Comparison of ENCODE assay signal across 19 cellular contexts in the genomic region with DNA sequence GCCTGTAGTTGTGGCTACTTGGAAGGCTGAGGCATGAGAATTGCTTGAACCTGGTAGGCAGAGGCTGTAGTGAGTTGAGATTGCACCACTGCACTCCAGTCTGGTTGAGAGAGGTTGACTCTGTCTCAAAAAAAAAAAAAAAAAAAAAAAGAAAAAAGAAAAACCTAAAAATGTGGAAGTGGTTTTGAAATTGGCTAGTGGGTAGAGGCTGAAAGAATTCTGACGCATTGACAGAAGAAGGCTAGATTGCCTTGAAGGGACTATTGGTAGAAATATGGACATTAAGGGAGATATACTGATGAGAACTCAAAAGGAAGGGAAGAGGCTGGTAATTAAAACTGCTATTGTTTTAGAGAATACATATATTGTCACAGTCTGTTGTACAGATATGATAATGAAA.
"Had no signal": no experiment of that assay in that cellular context is flagged by ENCODE, and none has a peak within 500 bp of the region (broad histone marks: within the 10 kb centered on the region; RNA-seq: fewer than 3 reads in every experiment).

No MANE protein-coding gene starts in this region.

- H3K9me3 ChIP-seq: body of pancreas, psoas muscle, vagina had no signal

- ATAC-seq: body of pancreas; left ventricle myocardium superior; psoas muscle; right cardiac atrium; stimulated activated effector memory CD8-positive, alpha-beta T cell treated with anti-CD3 and anti-CD28 coated beads, Interleukin-12 subunit alpha, Interleukin-12 subunit beta, amount 100 ng/mL, for 72 hours had no signal

- H3K9me3 Mint-ChIP-seq: stimulated activated effector memory CD8-positive, alpha-beta T cell treated with anti-CD3 and anti-CD28 coated beads, Interleukin-12 subunit alpha, Interleukin-12 subunit beta, amount 100 ng/mL, for 72 hours had no signal

- H3K27ac Mint-ChIP-seq: activated B cell treated with CpG ODN at 0.5 μM for 24 hours; activated CD4-positive, alpha-beta memory T cell treated with anti-CD3 and anti-CD28 coated beads for 36 hours; activated naive CD8-positive, alpha-beta T cell treated with anti-CD3 and anti-CD28 coated beads for 36 hours; immature natural killer cell; stimulated activated effector memory CD8-positive, alpha-beta T cell treated with anti-CD3 and anti-CD28 coated beads, Interleukin-12 subunit alpha, Interleukin-12 subunit beta, amount 100 ng/mL, for 72 hours had no signal

- H3K4me1 Mint-ChIP-seq: activated B cell treated with CpG ODN at 0.5 μM for 24 hours; stimulated activated effector memory CD8-positive, alpha-beta T cell treated with anti-CD3 and anti-CD28 coated beads, Interleukin-12 subunit alpha, Interleukin-12 subunit beta, amount 100 ng/mL, for 72 hours had no signal

- DNase-seq: activated B cell treated with CpG ODN at 0.5 μM for 24 hours; activated CD4-positive, alpha-beta memory T cell treated with anti-CD3 and anti-CD28 coated beads for 36 hours; activated CD4-positive, alpha-beta T cell treated with anti-CD3 and anti-CD28 coated beads for 4 hours; activated gamma-delta T cell treated with Interleukin-2 at 50 U/mL for 16 hours; activated naive CD8-positive, alpha-beta T cell treated with anti-CD3 and anti-CD28 coated beads for 36 hours; activated T-cell treated with anti-CD3 and anti-CD28 coated beads, Interleukin-2, amount 50 U/mL, for 48 hours; body of pancreas; dorsolateral prefrontal cortex; immature natural killer cell; left ventricle myocardium superior; psoas muscle; right cardiac atrium; stimulated activated CD4-positive, alpha-beta T cell treated with anti-CD3 and anti-CD28 coated beads, Interleukin-15, amount 100 ng/mL, for 24 hours; stimulated activated CD4-positive, alpha-beta T cell treated with anti-CD3 and anti-CD28 coated beads, Interleukin-4, amount 100 ng/mL, for 1 hour; stomach; trophoblast cell had no signal

- H3K4me3 ChIP-seq: body of pancreas, dorsolateral prefrontal cortex, psoas muscle, skin epidermis, stomach, vagina had no signal

- H3K27me3 ChIP-seq: body of pancreas, vagina had no signal

- H3K4me1 ChIP-seq: body of pancreas, psoas muscle, stomach, vagina had no signal

- H3K27ac ChIP-seq: body of pancreas, dorsolateral prefrontal cortex, psoas muscle, skin epidermis, stomach, vagina had no signal

- H3K36me3 Mint-ChIP-seq: activated CD4-positive, alpha-beta memory T cell treated with anti-CD3 and anti-CD28 coated beads for 36 hours; immature natural killer cell; stimulated activated effector memory CD8-positive, alpha-beta T cell treated with anti-CD3 and anti-CD28 coated beads, Interleukin-12 subunit alpha, Interleukin-12 subunit beta, amount 100 ng/mL, for 72 hours had no signal

- H3K36me3 ChIP-seq: stomach, vagina had no signal

- H3K4me3 Mint-ChIP-seq: activated B cell treated with CpG ODN at 0.5 μM for 24 hours; activated CD4-positive, alpha-beta memory T cell treated with anti-CD3 and anti-CD28 coated beads for 36 hours; activated naive CD8-positive, alpha-beta T cell treated with anti-CD3 and anti-CD28 coated beads for 36 hours; immature natural killer cell; stimulated activated effector memory CD8-positive, alpha-beta T cell treated with anti-CD3 and anti-CD28 coated beads, Interleukin-12 subunit alpha, Interleukin-12 subunit beta, amount 100 ng/mL, for 72 hours had no signal
